ENCODE assay signal across 24 cellular contexts in genomic region chr3:195809796-195810454, GRCh38. TPM values are rescaled to one million over a fixed set of nuclear protein-coding genes. Genes with fewer than 3 reads are reported as not detected.
DNase-seq lines count a peak whose midpoint lies in the region; ATAC-seq, FAIRE-seq and TF ChIP-seq lines count a peak whose summit lies in the region.
"Had no signal": no experiment of that assay in that cellular context is flagged by ENCODE, and none has a peak within 500 bp of the region (broad histone marks: within the 10 kb centered on the region; RNA-seq: fewer than 3 reads in every experiment).

No MANE protein-coding gene starts in this region.

- ATAC-seq in HG03571 (IDR thresholded peaks at IDR 0.05; ENCODE audit: unreplicated experiment): no peak
- ATAC-seq in HG03342 (IDR thresholded peaks at IDR 0.05; ENCODE audit: unreplicated experiment): no peak
- ATAC-seq: activated CD8-positive, alpha-beta memory T cell treated with anti-CD3 and anti-CD28 coated beads, Interleukin-2, amount 10 ng/mL, durations not matched to agents 7 days and 5 days; CD8-positive, alpha-beta T cell; foreskin keratinocyte; lower lobe of right lung; pancreas had no signal

- H3K36me3 ChIP-seq in NT2/D1 (ENCODE audit: insufficient read depth, insufficient read length, low read length) (no peaks in the 10 kb centered on the region), kidney (ENCODE audit: control insufficient read depth in 1 of 2, insufficient read depth in 2 of 2, low read length in 2 of 2) (no peaks in the 10 kb centered on the region), sigmoid colon (no peaks in the 10 kb centered on the region), prostate gland (no peaks in the 10 kb centered on the region)
- H3K36me3 ChIP-seq: adrenal gland, lower lobe of right lung, pancreas had no signal

- H3K9me3 ChIP-seq in NT2/D1 (ENCODE audit: insufficient read depth, low read length) (no peaks in the 10 kb centered on the region), kidney (ENCODE audit: control insufficient read depth in 1 of 2, low read length in 2 of 2) (no peaks in the 10 kb centered on the region), sigmoid colon (no peaks in the 10 kb centered on the region), prostate gland (no peaks in the 10 kb centered on the region)
- H3K9me3 ChIP-seq: adrenal gland, lower lobe of right lung, pancreas had no signal

- TF ChIP-seq POLR2A in sigmoid colon (IDR thresholded peaks at IDR 0.05) (no peak), prostate gland (IDR thresholded peaks at IDR 0.05) (no peak)

- DNase-seq in EL (peak; percentile 55), NT2/D1 (ENCODE audit: low read depth, low spot score) (no peak), kidney (peak; percentile 45), sigmoid colon (peak; percentile 52), SW480 (ENCODE audit: low spot score) (no peak), prostate gland (ENCODE audit: low spot score) (no peak)
- DNase-seq: activated CD4-positive, alpha-beta T cell treated with anti-CD3 and anti-CD28 coated beads for 48 hours; activated CD8-positive, alpha-beta memory T cell treated with anti-CD3 and anti-CD28 coated beads, Interleukin-2, amount 10 ng/mL, durations not matched to agents 7 days and 5 days; adrenal gland; CD8-positive, alpha-beta T cell; DMS153; erythroblast; foreskin keratinocyte; hippocampal formation; KBM-7; lower lobe of right lung; MV-4-11; naive B cell; NCI-H226; pancreas; stimulated activated naive CD4-positive, alpha-beta T cell had no signal

- no peak for FAIRE-seq in kidney (lab: Jason Lieb, UNC)
- FAIRE-seq: pancreas had no signal

- H3K4me1 ChIP-seq in NT2/D1 (ENCODE audit: insufficient read depth, insufficient read length) (peaks cover 25% of the 10 kb centered on the region), kidney (ENCODE audit: control insufficient read depth in 1 of 2, insufficient read depth in 1 of 2, low read depth in 1 of 2, low read length in 2 of 2) (no peaks in the 10 kb centered on the region), sigmoid colon (no peaks in the 10 kb centered on the region), prostate gland (replicated peaks) (no peaks in the 10 kb centered on the region)
- H3K4me1 ChIP-seq: adrenal gland, foreskin keratinocyte, pancreas had no signal

- peak overlapping the region; percentile 35 for H3K4me3 ChIP-seq in NT2/D1 (ENCODE audit: insufficient read length, low read depth)
- no peak overlapping the region for H3K4me3 ChIP-seq in kidney (ENCODE audit: low read length in 2 of 2)
- H3K4me3 ChIP-seq in sigmoid colon: no peak overlapping the region
- H3K4me3 ChIP-seq in prostate gland: no peak overlapping the region
- H3K4me3 ChIP-seq: adrenal gland, lower lobe of right lung, pancreas had no signal

- intact Hi-C loops in kidney (cut with DNase I): no loop called here
- intact Hi-C loops in sigmoid colon (cut with DNase I): no loop called here
- intact Hi-C loops in prostate gland (cut with DNase I): no loop called here

- H3K9ac ChIP-seq in NT2/D1 (ENCODE audit: insufficient read length, low read depth) (peak overlapping the region; percentile 78), kidney (ENCODE audit: low read length in 2 of 2) (no peak overlapping the region)

- TF ChIP-seq CTCF in kidney (IDR thresholded peaks at IDR 0.05; ENCODE audit: borderline replicate concordance, extremely low read depth, insufficient read depth) (no peak), sigmoid colon (IDR thresholded peaks at IDR 0.05) (no peak), prostate gland (IDR thresholded peaks at IDR 0.05) (no peak)

- H3K27me3 ChIP-seq in NT2/D1 (ENCODE audit: insufficient read depth, insufficient read length) (peaks cover 23% of the 10 kb centered on the region), sigmoid colon (peaks cover 7 to 21% (median 8%) of the 10 kb centered on the region in 3 donors), prostate gland (replicated peaks; ENCODE audit: insufficient read depth) (no peaks in the 10 kb centered on the region)
- H3K27me3 ChIP-seq: adrenal gland had no signal

- WGBS in sigmoid colon, 2 donors: 15 to 78% methylated on average over 22 of the region's 22 CpGs
- WGBS in prostate gland: 84% methylated on average over 22 of the region's 22 CpGs

- no peak for TF ChIP-seq EP300 in sigmoid colon (IDR thresholded peaks at IDR 0.05)

- H3K27ac ChIP-seq in kidney (ENCODE audit: low read depth in 2 of 2, low read length in 2 of 2) (no peak overlapping the region), sigmoid colon (no peak overlapping the region), prostate gland (no peak overlapping the region)
- H3K27ac ChIP-seq: adrenal gland, foreskin keratinocyte, HL-60, lower lobe of right lung, pancreas had no signal

RNA-seq across cellular contexts. Expression of gene MUC4, which starts 1.8 kb away (rescaled TPM):
- total RNA-seq in kidney (0.19 TPM), sigmoid colon (1 to 10 TPM in 1 of 4 donors, under 1 TPM in 2, not detected in 1; under 0.01 to 6.4 (median 0.36) TPM), prostate gland (10 to 100 TPM in 1 of 2 donors, 1 to 10 TPM in 1; 8.6 to 12.0 TPM)
- polyA plus RNA-seq in kidney (ENCODE audit: insufficient read depth, low read depth, low replicate concordance) (not detected), sigmoid colon (100 to 1,000 TPM in 1 of 3 donors, 1 to 10 TPM in 2; 8.4 to 195 (median 8.8) TPM)
- total RNA-seq: CD8-positive, alpha-beta T cell; foreskin keratinocyte had no signal
- polyA plus RNA-seq: foreskin keratinocyte had no signal

Comparison
In these comparisons a context has a peak if more than half of its experiments do, and no peak if none do; other contexts are left out.
1. DNase-seq: peak in EL (single experiment), kidney (single experiment) and sigmoid colon (single experiment); none in NT2/D1 (single experiment), SW480 (single experiment) and prostate gland (single experiment).